In the genomic region with DNA sequence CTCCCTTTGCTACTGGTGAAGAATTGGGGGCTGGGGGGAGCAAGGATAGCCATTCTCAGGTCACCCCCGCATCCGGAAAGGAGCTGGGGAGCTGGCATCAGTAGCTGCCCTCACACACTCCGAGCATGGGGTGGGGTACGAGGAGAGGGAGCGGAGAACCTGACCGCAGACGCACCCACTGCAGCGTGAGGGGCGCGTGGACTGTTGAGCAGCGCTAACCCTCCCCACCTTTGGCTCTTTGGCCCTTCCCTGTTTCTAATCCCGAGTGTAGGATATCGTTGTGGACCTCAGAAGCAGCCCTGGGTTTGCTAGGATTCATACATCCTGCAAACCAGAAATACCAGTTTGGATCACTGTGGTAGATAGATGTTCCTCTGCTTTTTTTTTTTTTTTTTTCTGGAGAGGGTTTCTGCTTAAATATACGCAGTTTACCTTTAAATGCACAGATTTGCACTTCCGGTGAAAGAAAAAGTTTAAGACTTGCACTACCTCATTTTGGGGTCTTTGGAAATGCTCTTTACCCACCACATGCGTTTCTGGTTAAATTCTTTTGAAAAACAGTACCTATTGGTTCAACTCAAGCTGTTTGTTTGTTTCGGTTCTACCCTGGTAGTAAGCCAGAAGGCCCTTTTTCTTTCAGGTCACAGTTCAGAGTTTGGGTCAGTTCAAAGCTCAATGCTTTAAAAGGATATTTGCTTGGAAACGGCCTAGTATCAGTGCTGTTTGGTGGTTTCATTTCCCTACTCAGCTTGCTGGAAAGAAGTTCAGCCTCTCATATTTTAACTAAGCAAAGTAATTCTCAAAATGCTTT, we compare ENCODE assay signal across 8 cellular contexts. TPM values are rescaled to one million over a fixed set of nuclear protein-coding genes. Genes with fewer than 3 reads are reported as not detected.
DNase-seq lines count a peak whose midpoint lies in the region; ATAC-seq and TF ChIP-seq lines count a peak whose summit lies in the region.

No MANE protein-coding gene starts in this region.

- H3K4me2 ChIP-seq in MM.1S (ENCODE audit: low read depth, low read length), result peak overlapping the region; percentile 76

- no peaks in the 10 kb centered on the region for H3K27me3 ChIP-seq in MM.1S (replicated peaks; ENCODE audit: insufficient read depth, low read length)
- H3K27me3 ChIP-seq in muscle layer of colon (ENCODE audit: control insufficient read depth in 1 of 2, insufficient read depth in 2 of 2, low read length in 2 of 2), result no peaks in the 10 kb centered on the region
- no peaks in the 10 kb centered on the region for H3K27me3 ChIP-seq in transverse colon

- H3K36me3 ChIP-seq in HEK293 (ENCODE audit: control insufficient read depth in 2 of 2, insufficient read depth in 1 of 2, low read length in 2 of 2) (no peaks in the 10 kb centered on the region), MM.1S (replicated peaks; ENCODE audit: insufficient read depth, low read length) (0 out of 2 replicates have a peak, but pooled peaks cover 2% of the 10 kb centered on the region), muscle layer of colon (ENCODE audit: insufficient read depth, low read length) (no peaks in the 10 kb centered on the region), transverse colon (no peaks in the 10 kb centered on the region)

- POLR2A ChIA-PET in HEK293 (lab: Yijun Ruan, JAX), result interaction anchor here (0.7 to 4.1 kb wide), 3 partner anchors 14 to 142 kb away, joined by 5 to 23 read pairs (median 5); a partner anchor contains a TSS
- POLR2A ChIA-PET in activated B cell treated with CpG ODN at 0.5 μM for 24 hours (lab: Charles Lee), result interaction anchor here (0.6 to 4.1 kb wide), 29 partner anchors 12 to 1287 kb away, joined by 3 to 70 read pairs (median 5); a partner anchor contains a TSS

- no peaks in the 10 kb centered on the region for H3K9me2 ChIP-seq in MM.1S (replicated peaks; ENCODE audit: insufficient read depth, low read length)

- H3K9me3 ChIP-seq in HEK293 (ENCODE audit: control insufficient read depth, insufficient read depth, low read depth, low read length) (no peaks in the 10 kb centered on the region), MM.1S (replicated peaks; ENCODE audit: insufficient read depth, low read length) (no peaks in the 10 kb centered on the region), muscle layer of colon (ENCODE audit: low read length) (no peaks in the 10 kb centered on the region), transverse colon (no peaks in the 10 kb centered on the region)

- H3F3A ChIP-seq in MM.1S (ENCODE audit: insufficient read depth, low read length), result peaks cover 24% of the 10 kb centered on the region

- TF ChIP-seq EP300 in transverse colon (IDR thresholded peaks at IDR 0.05; ENCODE audit: low read depth), result no peak

- peak; percentile 18 for ATAC-seq in activated B cell treated with CpG ODN at 0.5 μM for 24 hours (ENCODE audit: low read depth)
- no peak for ATAC-seq in GM18520 (IDR thresholded peaks at IDR 0.05; ENCODE audit: unreplicated experiment)

- intact Hi-C loops in activated B cell treated with CpG ODN at 0.5 μM for 24 hours (cut with micrococcal nuclease), result loop anchor here (1.0 to 5.0 kb wide), 9 partner anchors 15 to 599 kb away; a partner anchor contains a TSS
- intact Hi-C loops in transverse colon (cut with DNase I; ENCODE audit: low total_unique reads), result no loop called here

- H3K27me3 Mint-ChIP-seq in activated B cell treated with CpG ODN at 0.5 μM for 24 hours, result no peaks in the 10 kb centered on the region

- H3K9ac ChIP-seq in MM.1S (ENCODE audit: low read length), result peak overlapping the region; percentile 84
- H3K9ac ChIP-seq in muscle layer of colon (ENCODE audit: low read length), result peak overlapping the region; percentile 92

- H3K27ac Mint-ChIP-seq in activated B cell treated with CpG ODN at 0.5 μM for 24 hours, result peak overlapping the region; percentile 96

- H3K79me2 ChIP-seq in MM.1S (ENCODE audit: low read length), result peaks cover 57% of the 10 kb centered on the region

- H3K9me3 Mint-ChIP-seq in activated B cell treated with CpG ODN at 0.5 μM for 24 hours, result no peaks in the 10 kb centered on the region

- CTCF ChIA-PET in HEK293 (lab: Yijun Ruan, JAX), result interaction anchor here (0.6 to 0.7 kb wide), 2 partner anchors 209 to 274 kb away, joined by 4 to 11 read pairs; no protein-coding TSS in a partner anchor
- CTCF ChIA-PET in activated B cell treated with CpG ODN at 0.5 μM for 24 hours (lab: Charles Lee), result interaction anchor here (1.1 to 1.5 kb wide), 3 partner anchors 12 to 78 kb away, joined by 3 read pairs; no protein-coding TSS in a partner anchor

- peak; percentile 22 for TF ChIP-seq POLR2A in transverse colon (IDR thresholded peaks at IDR 0.05)

- H3K4me1 ChIP-seq in HEK293 (ENCODE audit: control insufficient read depth, insufficient read depth, low read length) (peaks cover 11% of the 10 kb centered on the region; the same call in 1 of the 2 replicates), MM.1S (ENCODE audit: low read length) (peaks cover 7% of the 10 kb centered on the region; the same call in 1 of the 2 replicates), muscle layer of colon (ENCODE audit: insufficient read depth, low read length) (peaks cover 42% of the 10 kb centered on the region), transverse colon (peaks cover 24 to 57% (median 30%) of the 10 kb centered on the region in 4 donors)

- peak overlapping the region; percentile 94 for H3K27ac ChIP-seq in HEK293 (ENCODE audit: extremely low read depth, low read depth, low read length)
- H3K27ac ChIP-seq in MM.1S (ENCODE audit: low read length), result peak overlapping the region; percentile 75
- peak overlapping the region; percentile 96 for H3K27ac ChIP-seq in epithelial cell of prostate
- peak overlapping the region; percentile 98 for H3K27ac ChIP-seq in muscle layer of colon (ENCODE audit: low read depth, low read length)
- peak overlapping the region; percentile 92 to 100 (median 98) for H3K27ac ChIP-seq in transverse colon

- H2AFZ ChIP-seq in MM.1S (ENCODE audit: low read length), result peak overlapping the region; percentile 49; the same call in 1 of the 2 replicates

- peaks cover 32% of the 10 kb centered on the region for H3K36me3 Mint-ChIP-seq in activated B cell treated with CpG ODN at 0.5 μM for 24 hours (ENCODE audit: low read depth)

- in situ Hi-C loops in GM13977 (cut with MboI; ENCODE audit: low pct_unique_long_range_greater_than_20kb, low sequenced_read_pairs, unreplicated experiment), result no loop called here
- in situ Hi-C loops in transverse colon (cut with MboI; ENCODE audit: low pct_ligation_motif_present in 1 of 4, low pct_unique_long_range_greater_than_20kb in 1 of 4, low sequenced_read_pairs in 3 of 4), result no loop called here

- no peak for TF ChIP-seq CTCF in GM13977 (IDR thresholded peaks at IDR 0.05; ENCODE audit: extremely low read depth, insufficient read depth, missing control alignments)
- TF ChIP-seq CTCF in HEK293 (tag by site-specific recombination; IDR thresholded peaks at IDR 0.05), result no peak
- TF ChIP-seq CTCF in MM.1S (IDR thresholded peaks at IDR 0.05; ENCODE audit: low read length), result no peak
- TF ChIP-seq CTCF in activated B cell treated with CpG ODN at 0.5 μM for 24 hours (IDR thresholded peaks at IDR 0.05), result no peak
- TF ChIP-seq CTCF in transverse colon (IDR thresholded peaks at IDR 0.05), result no peak

- H4K20me1 ChIP-seq in MM.1S (ENCODE audit: insufficient read depth, low read length), result peaks cover 9% of the 10 kb centered on the region

- H3K4me3 ChIP-seq in HEK293 (ENCODE audit: low read depth, low read length) (peak overlapping the region; percentile 59), MM.1S (ENCODE audit: low read length) (peak overlapping the region; percentile 88), muscle layer of colon (ENCODE audit: low read depth in 1 of 2, low read length in 2 of 2) (peak overlapping the region; percentile 93 to 99), transverse colon (peak overlapping the region; percentile 79 to 93 (median 82))

- H3K4me1 Mint-ChIP-seq in activated B cell treated with CpG ODN at 0.5 μM for 24 hours, result peaks cover 53% of the 10 kb centered on the region

- peak overlapping the region; percentile 92 for H3K4me3 Mint-ChIP-seq in activated B cell treated with CpG ODN at 0.5 μM for 24 hours

- DNase-seq in GM13977 (ENCODE audit: low spot score) (peak; percentile 61), MM.1S (peak; percentile 54), activated B cell treated with CpG ODN at 0.5 μM for 24 hours (no peak), epithelial cell of prostate (ENCODE audit: low read depth, low spot score) (peak; percentile 60), transverse colon (peak; percentile 53)

- WGBS in transverse colon (ENCODE audit: low coverage in 1 of 2), 2 donors, result 0 to 7% methylated on average over 5 to 18 of the region's 18 CpGs

TF ChIP-seq in HEK293, 187 proteins besides CTCF, POLR2A, EP300 and RAD21 (continues in another document):
- TF ChIP-seq SCRT2 (tag by site-specific recombination; IDR thresholded peaks at IDR 0.05) (peak; percentile 45; the same call in 1 of the 2 replicates), ZXDB (tag by site-specific recombination; IDR thresholded peaks at IDR 0.05) (peak; percentile 24; the same call in 1 of the 2 replicates), ZNF211 (tag by site-specific recombination; IDR thresholded peaks at IDR 0.05; ENCODE audit: low read depth) (no peak), ZBTB17 (tag by site-specific recombination; IDR thresholded peaks at IDR 0.05) (peak; percentile 36), ZNF600 (tag by site-specific recombination; IDR thresholded peaks at IDR 0.05) (peak; percentile 81; the same call in 1 of the 2 replicates), ZEB2 (tag by site-specific recombination; IDR thresholded peaks at IDR 0.05) (0 out of 2 replicates have a peak, but pooled peaks have one; percentile 11), ZNF423 (tag by site-specific recombination; IDR thresholded peaks at IDR 0.05) (no peak), GFI1B (tag by site-specific recombination; IDR thresholded peaks at IDR 0.05) (0 out of 2 replicates have a peak, but pooled peaks have one; percentile 52)
- TF ChIP-seq, protein P1, sequence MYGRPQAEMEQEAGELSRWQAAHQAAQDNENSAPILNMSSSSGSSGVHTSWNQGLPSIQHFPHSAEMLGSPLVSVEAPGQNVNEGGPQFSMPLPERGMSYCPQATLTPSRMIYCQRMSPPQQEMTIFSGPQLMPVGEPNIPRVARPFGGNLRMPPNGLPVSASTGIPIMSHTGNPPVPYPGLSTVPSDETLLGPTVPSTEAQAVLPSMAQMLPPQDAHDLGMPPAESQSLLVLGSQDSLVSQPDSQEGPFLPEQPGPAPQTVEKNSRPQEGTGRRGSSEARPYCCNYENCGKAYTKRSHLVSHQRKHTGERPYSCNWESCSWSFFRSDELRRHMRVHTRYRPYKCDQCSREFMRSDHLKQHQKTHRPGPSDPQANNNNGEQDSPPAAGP (tag by site-specific recombination; IDR thresholded peaks at IDR 0.05), result peak; percentile 68; the same call in 1 of the 2 replicates

RNA-seq across cellular contexts. Expression of a gene that starts 0.8 kb away (rescaled TPM):
- total RNA-seq in activated B cell treated with CpG ODN at 0.5 μM for 24 hours, result 45.8 and 59.1 TPM in 2 replicates
- 10 to 100 TPM; 28.1 to 95.4 (median 42.9) TPM for total RNA-seq in transverse colon

RNA-seq across cellular contexts. Expression of a gene that starts 33.2 kb away (rescaled TPM):
- 8.1 TPM in 2 replicates for total RNA-seq in activated B cell treated with CpG ODN at 0.5 μM for 24 hours
- 10 to 100 TPM in 2 of 4 donors, 1 to 10 TPM in 2; 6.7 to 24.1 (median 13.7) TPM for total RNA-seq in transverse colon
